In the genomic region with DNA sequence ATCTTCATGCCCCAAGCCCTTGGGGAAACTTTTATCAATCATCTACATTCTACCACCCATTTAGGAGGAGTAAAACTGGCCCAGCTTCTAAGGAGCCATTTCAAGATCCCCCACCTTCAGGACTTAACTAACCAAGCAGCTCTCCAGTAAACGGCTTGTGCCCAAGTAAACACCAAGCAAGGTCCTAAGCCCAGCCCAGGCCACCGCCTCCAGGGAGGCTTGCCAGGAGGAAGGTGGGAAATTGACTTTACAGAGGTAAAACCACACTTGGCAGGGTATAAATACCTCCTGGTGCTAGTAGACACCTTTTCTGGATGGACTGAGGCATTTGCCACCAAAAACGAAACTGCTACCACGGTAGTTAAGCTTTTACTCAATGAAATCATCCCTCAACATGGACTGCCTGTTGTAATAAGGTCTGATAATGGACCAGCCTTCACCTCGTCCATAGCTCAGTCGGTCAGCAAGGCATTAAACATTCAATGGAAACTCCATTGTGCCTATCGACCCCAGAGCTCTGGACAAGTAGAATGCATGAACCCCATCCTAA, we compare ENCODE assay signal across 27 cellular contexts. TPM values are rescaled to one million over a fixed set of nuclear protein-coding genes. Genes with fewer than 3 reads are reported as not detected.
DNase-seq lines count a peak whose midpoint lies in the region; ATAC-seq, FAIRE-seq and TF ChIP-seq lines count a peak whose summit lies in the region.
"Had no signal": no experiment of that assay in that cellular context is flagged by ENCODE, and none has a peak within 500 bp of the region (broad histone marks: within the 10 kb centered on the region; RNA-seq: fewer than 3 reads in every experiment).

No MANE protein-coding gene starts in this region.

- TF ChIP-seq POLR2A in GM12878 (IDR thresholded peaks at IDR 0.05; ENCODE audit: low read depth, low read length) = no peak

- no peaks in the 10 kb centered on the region for H3F3A ChIP-seq in neural progenitor cell (ENCODE audit: low read depth)

- no peak for TF ChIP-seq RAD21 in GM12878 (IDR thresholded peaks at IDR 0.05; ENCODE audit: insufficient read depth, low read depth, low read length)

- POLR2A ChIA-PET in GM12878 (lab: Charles Lee) = no interaction called here

- no peaks in the 10 kb centered on the region; the same call in 1 of the 2 replicates for H3K27me3 ChIP-seq in GM06990 (replicated peaks; ENCODE audit: control insufficient read depth, insufficient read depth, low read length)
- no peaks in the 10 kb centered on the region for H3K27me3 ChIP-seq in GM12878 (replicated peaks in 1 of 2; ENCODE audit: control insufficient read depth in 2 of 2, insufficient read depth in 2 of 2, low read length in 1 of 2)
- H3K27me3 ChIP-seq in neural progenitor cell = no peaks in the 10 kb centered on the region
- H3K27me3 ChIP-seq: BLaER1 had no signal

- SMC1A ChIA-PET in GM12878 (lab: Charles Lee; ENCODE audit: uncharacterized antibody, unreplicated experiment) = interaction anchor here (1.0 to 2.8 kb wide), 8 partner anchors 12 to 150 kb away, joined by 3 to 14 read pairs (median 3); no protein-coding TSS in a partner anchor

- H3K9me3 ChIP-seq in GM12878 (replicated peaks; ENCODE audit: control insufficient read depth, insufficient read depth, low read length) (no peaks in the 10 kb centered on the region), neural progenitor cell (ENCODE audit: low read depth) (no peaks in the 10 kb centered on the region)
- H3K9me3 ChIP-seq: BLaER1, HAP-1 had no signal

- H2AFZ ChIP-seq in GM12878 (ENCODE audit: control insufficient read depth, low read depth, low read length) = no peak overlapping the region
- peak overlapping the region; percentile 60 for H2AFZ ChIP-seq in neural progenitor cell (replicated peaks)
- H2AFZ ChIP-seq: GM23338 had no signal

- TF ChIP-seq CTCF in GM06990 (IDR thresholded peaks at IDR 0.05; ENCODE audit: insufficient read depth, low read length, poor library complexity, severe bottlenecking) (no peak), GM12878 (IDR thresholded peaks at IDR 0.05 in 2 of 3, conservative IDR thresholded peaks at IDR 0.05 in 1 of 3; ENCODE audit: control insufficient read depth in 2 of 3, extremely low read depth in 1 of 3, insufficient read depth in 1 of 3, low read depth in 3 of 3, low read length in 3 of 3) (no peak), neural progenitor cell (IDR thresholded peaks at IDR 0.05) (no peak)

- no TSS peak for BruUV-seq in GM12878 (replicated peaks; lab: Mats Ljungman, UMichigan)

- H3K36me3 ChIP-seq in GM06990 (ENCODE audit: control insufficient read depth, insufficient read depth, low read length) (no peaks in the 10 kb centered on the region), GM12878 (ENCODE audit: control insufficient read depth in 2 of 2, insufficient read depth in 2 of 2, low read length in 1 of 2) (no peaks in the 10 kb centered on the region), neural progenitor cell (no peaks in the 10 kb centered on the region)
- H3K36me3 ChIP-seq: BLaER1, HAP-1 had no signal

- CTCF ChIA-PET in GM12878 (lab: Yijun Ruan, JAX) = interaction anchor here (0.6 to 4.1 kb wide), 15 partner anchors 25 to 399 kb away, joined by 3 to 31 read pairs (median 4); no protein-coding TSS in a partner anchor

- H3K4me3 ChIP-seq in GM06990 (replicated peaks; ENCODE audit: low read depth, low read length) = no peak overlapping the region
- no peak overlapping the region for H3K4me3 ChIP-seq in GM12878
- H3K4me3 ChIP-seq in neural progenitor cell = no peak overlapping the region
- H3K4me3 ChIP-seq: BLaER1, GM23338, HAP-1 had no signal

- WGBS in GM12878 (ENCODE audit: insufficient coverage, insufficient replicate concordance, low lambda C conversion rate, missing lambda C conversion rate) = 13% methylated on average over 7 of the region's 7 CpGs

- no peak overlapping the region for H3K4me2 ChIP-seq in GM12878 (ENCODE audit: control insufficient read depth, insufficient read depth)
- H3K4me2 ChIP-seq in neural progenitor cell = no peak overlapping the region
- H3K4me2 ChIP-seq: BLaER1, GM23338, KMS-11 had no signal

- H3K4me3 Mint-ChIP-seq in neural progenitor cell = no peak overlapping the region
- no peak overlapping the region for H3K4me3 Mint-ChIP-seq in activated T-helper 2 cell treated with anti-CD3 and anti-CD28 coated beads, Interferon-gamma antibody, Interleukin-2, Interleukin-4, amounts not matched to agents 10 μg/mL and 5 μg/mL and 100 μg/mL, durations not matched to agents 14 hours and 24 hours and 36 hours (ENCODE audit: low read depth)
- H3K4me3 Mint-ChIP-seq: CD4-positive, alpha-beta T cell; GM23338; HFFc6; IgD-negative memory B cell had no signal

- H3K4me1 ChIP-seq in GM12878 (ENCODE audit: control insufficient read depth, insufficient read depth, low read length) = peaks cover 6% of the 10 kb centered on the region
- H3K4me1 ChIP-seq in neural progenitor cell = peaks cover 4% of the 10 kb centered on the region
- H3K4me1 ChIP-seq: BLaER1, HAP-1 had no signal

- H3K4me1 Mint-ChIP-seq in neural progenitor cell = peaks cover 19% of the 10 kb centered on the region
- no peaks in the 10 kb centered on the region for H3K4me1 Mint-ChIP-seq in activated T-helper 2 cell treated with anti-CD3 and anti-CD28 coated beads, Interferon-gamma antibody, Interleukin-2, Interleukin-4, amounts not matched to agents 10 μg/mL and 5 μg/mL and 100 μg/mL, durations not matched to agents 14 hours and 24 hours and 36 hours (ENCODE audit: low read depth)
- H3K4me1 Mint-ChIP-seq: IgD-negative memory B cell had no signal

- DNase-seq in GM06990 (ENCODE audit: extremely low read depth, insufficient read length) (peak; percentile 22), GM12878 (ENCODE audit: low read depth, low spot score) (peak; percentile 16), neural progenitor cell (ENCODE audit: low spot score) (no peak), kidney glomerular epithelial cell (lab: John Stamatoyannopoulos, UW) (no peak), hypothalamus (lab: John Stamatoyannopoulos, UW) (no peak)
- DNase-seq in activated T-helper 2 cell treated with anti-CD3 and anti-CD28 coated beads, Interferon-gamma antibody, Interleukin-2, Interleukin-4, amounts not matched to agents 10 μg/mL and 5 μg/mL and 100 μg/mL, durations not matched to agents 14 hours and 24 hours and 36 hours (ENCODE audit: low spot score) = no peak
- DNase-seq: CD4-positive, alpha-beta T cell; HFFc6; NCI-H1092; NCI-H1417 treated with DMSO at 0.1 percent for 48 hours; NCI-H1694 treated with DMSO at 0.1 percent for 48 hours; NCI-H2171 treated with DMSO at 0.1 percent for 48 hours; NCI-H510A treated with DMSO at 0.1 percent for 48 hours; NCI-H748 treated with DMSO at 0.1 percent for 48 hours; SHP77 had no signal

- H3K27me3 Mint-ChIP-seq in neural progenitor cell (ENCODE audit: insufficient read depth, low read depth) = peaks cover 2% of the 10 kb centered on the region
- peaks cover 5% of the 10 kb centered on the region for H3K27me3 Mint-ChIP-seq in activated T-helper 2 cell treated with anti-CD3 and anti-CD28 coated beads, Interferon-gamma antibody, Interleukin-2, Interleukin-4, amounts not matched to agents 10 μg/mL and 5 μg/mL and 100 μg/mL, durations not matched to agents 14 hours and 24 hours and 36 hours (ENCODE audit: low read depth)
- H3K27me3 Mint-ChIP-seq: CD4-positive, alpha-beta T cell had no signal

- H3K27ac Mint-ChIP-seq in neural progenitor cell = peak overlapping the region; percentile 88
- H3K27ac Mint-ChIP-seq in activated T-helper 2 cell treated with anti-CD3 and anti-CD28 coated beads, Interferon-gamma antibody, Interleukin-2, Interleukin-4, amounts not matched to agents 10 μg/mL and 5 μg/mL and 100 μg/mL, durations not matched to agents 14 hours and 24 hours and 36 hours = no peak overlapping the region
- H3K27ac Mint-ChIP-seq: CD4-positive, alpha-beta T cell; GM23338; HFFc6 had no signal

- in situ Hi-C loops in GM12878 (cut with MboI) = no loop called here

- H3K9me3 Mint-ChIP-seq in neural progenitor cell = no peaks in the 10 kb centered on the region
- no peaks in the 10 kb centered on the region for H3K9me3 Mint-ChIP-seq in activated T-helper 2 cell treated with anti-CD3 and anti-CD28 coated beads, Interferon-gamma antibody, Interleukin-2, Interleukin-4, amounts not matched to agents 10 μg/mL and 5 μg/mL and 100 μg/mL, durations not matched to agents 14 hours and 24 hours and 36 hours
- H3K9me3 Mint-ChIP-seq: CD4-positive, alpha-beta T cell; GM23338; HFFc6; IgD-negative memory B cell had no signal

- H3K79me2 ChIP-seq in GM12878 (ENCODE audit: control insufficient read depth, insufficient read depth, low read length) (no peaks in the 10 kb centered on the region), neural progenitor cell (ENCODE audit: low read depth) (no peaks in the 10 kb centered on the region)

- ATAC-seq in GM21447 (IDR thresholded peaks at IDR 0.05; ENCODE audit: unreplicated experiment) (peak; percentile 51), GM12878 (peak; percentile 66)

- RAD21 ChIA-PET in GM12878 (lab: Charles Lee; ENCODE audit: unreplicated experiment) = interaction anchor here (1.1 to 2.0 kb wide), 5 partner anchors 40 to 122 kb away, joined by 3 to 10 read pairs (median 6); no protein-coding TSS in a partner anchor

- H3K9ac ChIP-seq in GM12878 (ENCODE audit: control insufficient read depth, insufficient read depth, low read length) (no peak overlapping the region), neural progenitor cell (no peak overlapping the region)
- H3K9ac ChIP-seq: BLaER1, KMS-11 had no signal

- FAIRE-seq in GM12878 (lab: Jason Lieb, UNC) = no peak
- FAIRE-seq: A204.1, D721Med had no signal

- no peaks in the 10 kb centered on the region for H3K36me3 Mint-ChIP-seq in neural progenitor cell
- H3K36me3 Mint-ChIP-seq in activated T-helper 2 cell treated with anti-CD3 and anti-CD28 coated beads, Interferon-gamma antibody, Interleukin-2, Interleukin-4, amounts not matched to agents 10 μg/mL and 5 μg/mL and 100 μg/mL, durations not matched to agents 14 hours and 24 hours and 36 hours (ENCODE audit: low read depth) = no peaks in the 10 kb centered on the region

- H3K27ac ChIP-seq in GM12878 (ENCODE audit: control insufficient read depth, insufficient read depth) (no peak overlapping the region), neural progenitor cell (no peak overlapping the region)
- H3K27ac ChIP-seq: BLaER1, KMS-11, RWPE1 had no signal

- TF ChIP-seq EP300 in GM12878 (IDR thresholded peaks at IDR 0.05; ENCODE audit: borderline replicate concordance in 1 of 2, control insufficient read depth in 1 of 2, low read depth in 2 of 2, low read length in 2 of 2) = no peak

- H4K20me1 ChIP-seq in GM12878 (ENCODE audit: control insufficient read depth, insufficient read depth) (no peaks in the 10 kb centered on the region), neural progenitor cell (ENCODE audit: low read depth) (no peaks in the 10 kb centered on the region)
- H4K20me1 ChIP-seq: BLaER1 had no signal

- intact Hi-C loops in GM12878 (cut with micrococcal nuclease; ENCODE audit: unreplicated experiment) = no loop called here
- intact Hi-C loops in activated T-helper 2 cell treated with anti-CD3 and anti-CD28 coated beads, Interferon-gamma antibody, Interleukin-2, Interleukin-4, amounts not matched to agents 10 μg/mL and 5 μg/mL and 100 μg/mL, durations not matched to agents 14 hours and 24 hours and 36 hours (cut with micrococcal nuclease) = no loop called here

RNA-seq across cellular contexts. Expression of a gene that starts 5.6 kb away (rescaled TPM):
- not detected in 2 replicates for total RNA-seq in GM12878 (2013; cell fraction: nucleolus; rRNA removed)
- total RNA-seq in GM12878 (2014; rRNA removed) (not detected in 2 replicates), GM12878 (2014; rRNA removed; fragmentation: Illumina TruSeq; extraction: Trizol) (not detected in 2 replicates), GM12878 (2021) (not detected in 2 replicates), neural progenitor cell (ENCODE audit: low replicate concordance) (not detected in 2 replicates)
- polyA plus RNA-seq in GM12878 (2011; ENCODE audit: low read depth) = not detected
- polyA plus RNA-seq in GM12878 (2011; rRNA removed) (0.09 TPM in 1 of 2 replicates, not detected in the other), GM12878 (2014; fragmentation: Illumina TruSeq; extraction: Trizol) (not detected in 2 replicates), GM12878 (2014; fragmentation: Nextera tagmentation; extraction: Ambion mirVana) (not detected), GM12878 (2014; rRNA removed) (0.06 TPM in 1 of 2 replicates, not detected in the other), GM12878 (2016; fragmentation: Nextera tagmentation; extraction: Ambion mirVana) (not detected)
- 0.04 TPM in 1 of 2 replicates, not detected in the other for polyA plus RNA-seq in GM12878 (2011; cell fraction: cytosol; rRNA removed)
- polyA plus RNA-seq in GM12878 (2011; cell fraction: nucleus; rRNA removed) = 0.04 TPM in 1 of 2 replicates, not detected in the other
- not detected in 2 replicates for polyA plus RNA-seq in GM12878 (2012)
- not detected in 2 replicates for polyA minus RNA-seq in GM12878 (2011; rRNA and poly(A)+ RNA removed)
- polyA minus RNA-seq in GM12878 (2011; cell fraction: cytosol; rRNA and poly(A)+ RNA removed) = not detected in 2 replicates
- not detected in 2 replicates for polyA minus RNA-seq in GM12878 (2011; cell fraction: nucleus; rRNA and poly(A)+ RNA removed)
- not detected in 2 replicates for total RNA-seq in activated T-helper 2 cell treated with anti-CD3 and anti-CD28 coated beads, Interferon-gamma antibody, Interleukin-2, Interleukin-4, amounts not matched to agents 10 μg/mL and 5 μg/mL and 100 μg/mL, durations not matched to agents 14 hours and 24 hours and 36 hours
- total RNA-seq: CD4-positive, alpha-beta T cell; Daoy; G401; GM23338; HFFc6; T-helper 1 cell treated with Interleukin-12 subunit alpha and Interleukin-12 subunit beta and Interleukin-4 antibody, amounts not matched to agents 30 ng/mL and 1 ng/mL, for 36 hours had no signal
- polyA plus RNA-seq: GM23338, IgD-negative memory B cell had no signal

RNA-seq across cellular contexts. Expression of a gene that starts 27.1 kb away (rescaled TPM):
- not detected in 2 replicates for total RNA-seq in GM12878 (2013; cell fraction: nucleolus; rRNA removed)
- total RNA-seq in GM12878 (2014; rRNA removed) = not detected in 2 replicates
- total RNA-seq in GM12878 (2014; rRNA removed; fragmentation: Illumina TruSeq; extraction: Trizol) = not detected in 2 replicates
- 0.48 TPM in 1 of 2 replicates, not detected in the other for total RNA-seq in GM12878 (2021)
- not detected for polyA plus RNA-seq in GM12878 (2011; ENCODE audit: low read depth)
- polyA plus RNA-seq in GM12878 (2011; rRNA removed) = not detected in 2 replicates
- polyA plus RNA-seq in GM12878 (2011; cell fraction: cytosol; rRNA removed) = not detected in 2 replicates
- not detected in 2 replicates for polyA plus RNA-seq in GM12878 (2011; cell fraction: nucleus; rRNA removed)
- not detected in 2 replicates for polyA plus RNA-seq in GM12878 (2012)
- not detected in 2 replicates for polyA plus RNA-seq in GM12878 (2014; fragmentation: Illumina TruSeq; extraction: Trizol)
- not detected for polyA plus RNA-seq in GM12878 (2014; fragmentation: Nextera tagmentation; extraction: Ambion mirVana)
- not detected in 2 replicates for polyA plus RNA-seq in GM12878 (2014; rRNA removed)
- not detected for polyA plus RNA-seq in GM12878 (2016; fragmentation: Nextera tagmentation; extraction: Ambion mirVana)
- polyA minus RNA-seq in GM12878 (2011; rRNA and poly(A)+ RNA removed) = not detected in 2 replicates
- not detected in 2 replicates for polyA minus RNA-seq in GM12878 (2011; cell fraction: cytosol; rRNA and poly(A)+ RNA removed)
- not detected in 2 replicates for polyA minus RNA-seq in GM12878 (2011; cell fraction: nucleus; rRNA and poly(A)+ RNA removed)
- not detected in 2 replicates for total RNA-seq in neural progenitor cell (ENCODE audit: low replicate concordance)
- total RNA-seq in activated T-helper 2 cell treated with anti-CD3 and anti-CD28 coated beads, Interferon-gamma antibody, Interleukin-2, Interleukin-4, amounts not matched to agents 10 μg/mL and 5 μg/mL and 100 μg/mL, durations not matched to agents 14 hours and 24 hours and 36 hours = not detected in 2 replicates
- total RNA-seq: CD4-positive, alpha-beta T cell; G401; T-helper 1 cell treated with Interleukin-12 subunit alpha and Interleukin-12 subunit beta and Interleukin-4 antibody, amounts not matched to agents 30 ng/mL and 1 ng/mL, for 36 hours had no signal
- polyA plus RNA-seq: IgD-negative memory B cell had no signal

Comparison
In these comparisons a context has a peak if more than half of its experiments do, and no peak if none do; other contexts are left out.
1. DNase-seq: peak in GM06990 (single experiment) and GM12878 (single experiment); none in neural progenitor cell (single experiment), kidney glomerular epithelial cell (single experiment), hypothalamus (0 of 51) and activated T-helper 2 cell treated with anti-CD3 and anti-CD28 coated beads, Interferon-gamma antibody, Interleukin-2, Interleukin-4, amounts not matched to agents 10 μg/mL and 5 μg/mL and 100 μg/mL, durations not matched to agents 14 hours and 24 hours and 36 hours (single experiment).